In genomic region chr11:43643898-43644625, GRCh38 we compare ENCODE assay signal across 8 cellular contexts. TPM values are rescaled to one million over a fixed set of nuclear protein-coding genes. Genes with fewer than 3 reads are reported as not detected.
A peak's percentile ranks its signal among the peaks of the same experiment; 100 is the strongest.
DNase-seq lines count a peak whose midpoint lies in the region; ATAC-seq, FAIRE-seq and TF ChIP-seq lines count a peak whose summit lies in the region.

No MANE protein-coding gene starts in this region.

- intact Hi-C loops in pancreas (cut with DNase I), result no loop called here

- no peak for FAIRE-seq in pancreas (lab: Jason Lieb, UNC)

- TF ChIP-seq CTCF in GM12864 (IDR thresholded peaks at IDR 0.05; ENCODE audit: low read depth, low read length, missing control alignments), result no peak
- TF ChIP-seq CTCF in cardiac muscle cell (IDR thresholded peaks at IDR 0.05; ENCODE audit: low read depth, low read length), result no peak
- TF ChIP-seq CTCF in pancreas (IDR thresholded peaks at IDR 0.05), result no peak
- peak in 1 of 5 experiments; percentile 57 for TF ChIP-seq CTCF in tibial nerve (IDR thresholded peaks at IDR 0.05)

- ATAC-seq in HG02623 (IDR thresholded peaks at IDR 0.05; ENCODE audit: unreplicated experiment) (peak; percentile 98), pancreas (peak; percentile 100)

- H3K36me3 ChIP-seq in cardiac muscle cell, result no peaks in the 10 kb centered on the region
- H3K36me3 ChIP-seq in pancreas, result no peaks in the 10 kb centered on the region
- no peaks in the 10 kb centered on the region for H3K36me3 ChIP-seq in tibial nerve

- no peak for TF ChIP-seq POLR2A in tibial nerve (IDR thresholded peaks at IDR 0.05)

- TF ChIP-seq EP300 in tibial nerve (IDR thresholded peaks at IDR 0.05), result peak; percentile 79 to 96

- 0% methylated on average over 33 of the region's 33 CpGs for WGBS in pancreas, 2 donors
- WGBS in tibial nerve, 2 donors, result 0% methylated on average over 27 to 33 of the region's 33 CpGs

- DNase-seq in GM12864 (ENCODE audit: low read depth) (peak; percentile 75), NCI-H1092 treated with DMSO at 0.1 percent for 48 hours (lab: John Stamatoyannopoulos, UW) (peak; percentile 81), SKM-1 treated with dmso at 0.1 percent for 144 hours (lab: John Stamatoyannopoulos, UW; ENCODE audit: unreplicated experiment) (peak; percentile 71), cardiac muscle cell (ENCODE audit: low read depth in 1 of 2, low spot score in 1 of 2) (peak; percentile 87 to 93), pancreas (peak; percentile 76 to 92 (median 82)), tibial nerve (ENCODE audit: low spot score in 2 of 2) (peak; percentile 65 to 77)
- peak; percentile 78 for DNase-seq in activated naive CD8-positive, alpha-beta T cell treated with anti-CD3 and anti-CD28 coated beads, Interleukin-2, amount 50 U/mL, for 16 hours (ENCODE audit: low read depth, low spot score)

- H3K4me3 ChIP-seq in GM12864 (ENCODE audit: low read depth, low read length) (peak overlapping the region; percentile 81), cardiac muscle cell (peak overlapping the region; percentile 51), pancreas (peak overlapping the region; percentile 68 to 92 (median 79)), tibial nerve (peak overlapping the region; percentile 65 to 88 (median 75))

- H3K4me1 ChIP-seq in cardiac muscle cell (ENCODE audit: low read depth), result peaks cover 3% of the 10 kb centered on the region
- peaks cover 0 to 7% (median 4%) of the 10 kb centered on the region in 3 donors for H3K4me1 ChIP-seq in pancreas
- H3K4me1 ChIP-seq in tibial nerve, result peaks cover 0 to 25% (median 5%) of the 10 kb centered on the region in 4 donors

- H3K27me3 ChIP-seq in cardiac muscle cell, result peaks cover 5% of the 10 kb centered on the region
- peaks cover 0 to 15% (median 8%) of the 10 kb centered on the region in 4 donors for H3K27me3 ChIP-seq in pancreas
- H3K27me3 ChIP-seq in tibial nerve, result peaks cover 0 to 18% of the 10 kb centered on the region in 2 donors

- H3K9me3 ChIP-seq in cardiac muscle cell (ENCODE audit: low read depth) (no peaks in the 10 kb centered on the region), pancreas (no peaks in the 10 kb centered on the region), tibial nerve (no peaks in the 10 kb centered on the region)

- H3K27ac ChIP-seq in cardiac muscle cell (peak overlapping the region; percentile 75), pancreas (peak overlapping the region in 2 of 4 donors; percentile 30 to 49), tibial nerve (peak overlapping the region in 3 of 4 donors; percentile 60 to 79 (median 79))

RNA-seq across cellular contexts. Expression of gene HSD17B12, which starts 36.5 kb away (rescaled TPM):
- total RNA-seq in cardiac muscle cell (52.4 and 68.9 TPM in 2 replicates), pancreas (10 to 100 TPM; 24.7 to 51.9 (median 43.9) TPM), tibial nerve (10 to 100 TPM; 54.9 to 75.9 (median 62.9) TPM)
- polyA plus RNA-seq in cardiac muscle cell (89.0 and 99.4 TPM in 2 replicates), pancreas (10 to 100 TPM; 21.0 to 39.1 TPM)
